8 cellular contexts compared by ENCODE assay signal in genomic region chr11:133934599-133935550, GRCh38. TPM values are rescaled to one million over a fixed set of nuclear protein-coding genes. Genes with fewer than 3 reads are reported as not detected.
A peak's percentile ranks its signal among the peaks of the same experiment; 100 is the strongest.
DNase-seq lines count a peak whose midpoint lies in the region; ATAC-seq and TF ChIP-seq lines count a peak whose summit lies in the region.

No MANE protein-coding gene starts in this region.

- no peak overlapping the region for H3K27ac ChIP-seq in colonic mucosa
- H3K27ac ChIP-seq in naive thymus-derived CD4-positive, alpha-beta T cell (ENCODE audit: low read depth, low read length) = no peak overlapping the region
- no peak overlapping the region for H3K27ac ChIP-seq in GM23338 (ENCODE audit: low read depth)

- DNase-seq in EH (ENCODE audit: low read depth) = peak; percentile 48
- DNase-seq in NCI-H2107 treated with DMSO at 0.1 percent for 48 hours (lab: John Stamatoyannopoulos, UW; ENCODE audit: unreplicated experiment) = peak; percentile 67
- peak; percentile 47 for DNase-seq in colonic mucosa
- DNase-seq in naive thymus-derived CD4-positive, alpha-beta T cell = no peak
- no peak for DNase-seq in GM23338 (ENCODE audit: low spot score)
- DNase-seq in NCI-H2171 (lab: John Stamatoyannopoulos, UW) = no peak
- no peak for DNase-seq in SIG-M5 treated with dmso at 0.1 percent for 504 hours (lab: John Stamatoyannopoulos, UW; ENCODE audit: unreplicated experiment)
- no peak for DNase-seq in T-cell

- no peaks in the 10 kb centered on the region for H3K27me3 Mint-ChIP-seq in naive thymus-derived CD4-positive, alpha-beta T cell
- H3K27me3 Mint-ChIP-seq in GM23338 (ENCODE audit: insufficient read depth, low read depth, poor library complexity) (no peaks in the 10 kb centered on the region), T-cell (no peaks in the 10 kb centered on the region)

- H2AFZ ChIP-seq in GM23338 = no peak overlapping the region

- no peak for ATAC-seq in naive thymus-derived CD4-positive, alpha-beta T cell
- ATAC-seq in GM23338 (no peak), T-cell (replicated peaks in 1 of 4) (no peak)

- POLR2A ChIA-PET in naive thymus-derived CD4-positive, alpha-beta T cell (lab: Charles Lee) = interaction anchor here (1.0 kb wide), 1 partner anchor 12 kb away, joined by 3 read pairs; no protein-coding TSS in a partner anchor
- POLR2A ChIA-PET in T-cell (lab: Charles Lee) = no interaction called here

- no peak overlapping the region for H3K4me3 ChIP-seq in colonic mucosa
- no peak overlapping the region for H3K4me3 ChIP-seq in naive thymus-derived CD4-positive, alpha-beta T cell (ENCODE audit: low read length)
- no peak overlapping the region for H3K4me3 ChIP-seq in GM23338

- H3K36me3 Mint-ChIP-seq in naive thymus-derived CD4-positive, alpha-beta T cell = peaks cover 0 to 27% (median 8%) of the 10 kb centered on the region in 5 donors
- H3K36me3 Mint-ChIP-seq in GM23338 (ENCODE audit: low read depth) = peaks cover 60% of the 10 kb centered on the region
- H3K36me3 Mint-ChIP-seq in T-cell = peaks cover 23% of the 10 kb centered on the region

- H3K9me2 ChIP-seq in GM23338 (ENCODE audit: insufficient read depth) = no peaks in the 10 kb centered on the region

- H3K27me3 ChIP-seq in colonic mucosa (no peaks in the 10 kb centered on the region), GM23338 (ENCODE audit: insufficient read depth) (no peaks in the 10 kb centered on the region)
- H3K27me3 ChIP-seq in naive thymus-derived CD4-positive, alpha-beta T cell (ENCODE audit: control insufficient read depth in 2 of 2, insufficient read depth in 2 of 2, low read length in 2 of 2) = no peaks in the 10 kb centered on the region

- intact Hi-C loops in colonic mucosa (cut with DNase I) = no loop called here
- intact Hi-C loops in naive thymus-derived CD4-positive, alpha-beta T cell (cut with micrococcal nuclease) = no loop called here

- no peaks in the 10 kb centered on the region for H3K36me3 ChIP-seq in colonic mucosa
- peaks cover 0 to 54% (median 0%) of the 10 kb centered on the region in 3 experiments for H3K36me3 ChIP-seq in naive thymus-derived CD4-positive, alpha-beta T cell (ENCODE audit: control insufficient read depth in 2 of 3, insufficient read depth in 3 of 3, low read length in 3 of 3)
- H3K36me3 ChIP-seq in GM23338 (ENCODE audit: insufficient read depth) = no peaks in the 10 kb centered on the region; the same call in 1 of the 2 replicates

- H4K20me1 ChIP-seq in GM23338 (replicated peaks; ENCODE audit: insufficient read depth) = no peaks in the 10 kb centered on the region; the same call in none of the 2 replicates

- peaks cover 0 to 23% (median 5%) of the 10 kb centered on the region in 7 donors for H3K4me1 Mint-ChIP-seq in naive thymus-derived CD4-positive, alpha-beta T cell
- H3K4me1 Mint-ChIP-seq in GM23338 = no peaks in the 10 kb centered on the region; the same call in 2 of the 3 replicates
- peaks cover 0 to 9% (median 4%) of the 10 kb centered on the region in 3 donors for H3K4me1 Mint-ChIP-seq in T-cell

- H3K9me3 ChIP-seq in colonic mucosa = no peaks in the 10 kb centered on the region
- no peaks in the 10 kb centered on the region for H3K9me3 ChIP-seq in naive thymus-derived CD4-positive, alpha-beta T cell (ENCODE audit: control insufficient read depth in 2 of 3, low read length in 3 of 3)

- H3F3A ChIP-seq in GM23338 (replicated peaks; ENCODE audit: low read depth) = no peaks in the 10 kb centered on the region

- H3K9ac ChIP-seq in colonic mucosa (ENCODE audit: low read depth in 2 of 2, low read length in 2 of 2) = no peak overlapping the region

- H3K9me3 Mint-ChIP-seq in naive thymus-derived CD4-positive, alpha-beta T cell = no peaks in the 10 kb centered on the region
- H3K9me3 Mint-ChIP-seq in GM23338 (no peaks in the 10 kb centered on the region), T-cell (no peaks in the 10 kb centered on the region)

- TF ChIP-seq CTCF in colonic mucosa (IDR thresholded peaks at IDR 0.05) (no peak), GM23338 (conservative IDR thresholded peaks at IDR 0.05; ENCODE audit: low read depth in 2 of 2) (no peak)

- H3K4me2 ChIP-seq in GM23338 = no peak overlapping the region

- H3K79me2 ChIP-seq in GM23338 (replicated peaks; ENCODE audit: insufficient read depth) = no peaks in the 10 kb centered on the region

- H3K27ac Mint-ChIP-seq in naive thymus-derived CD4-positive, alpha-beta T cell = peak overlapping the region in 6 of 9 donors; percentile 20 to 78 (median 70)
- H3K27ac Mint-ChIP-seq in GM23338 (no peak overlapping the region; the same call in 1 of the 2 replicates), T-cell (no peak overlapping the region)

- no peak overlapping the region for H3K4me3 Mint-ChIP-seq in naive thymus-derived CD4-positive, alpha-beta T cell
- H3K4me3 Mint-ChIP-seq in GM23338 = no peak overlapping the region
- no peak overlapping the region for H3K4me3 Mint-ChIP-seq in T-cell

- H3K4me1 ChIP-seq in colonic mucosa = no peaks in the 10 kb centered on the region
- H3K4me1 ChIP-seq in naive thymus-derived CD4-positive, alpha-beta T cell (ENCODE audit: control insufficient read depth in 2 of 2, insufficient read depth in 2 of 2, low read length in 2 of 2) = no peaks in the 10 kb centered on the region
- H3K4me1 ChIP-seq in GM23338 (ENCODE audit: insufficient read depth) = no peaks in the 10 kb centered on the region

- CTCF ChIA-PET in naive thymus-derived CD4-positive, alpha-beta T cell (lab: Charles Lee) = interaction anchor here (1.0 kb wide), 1 partner anchor 11 kb away, joined by 3 read pairs; no protein-coding TSS in a partner anchor
- CTCF ChIA-PET in T-cell (lab: Charles Lee) = interaction anchor here in 1 of 2 donors (0.5 to 0.6 kb wide), 2 partner anchors 152 to 318 kb away, joined by 3 to 5 read pairs; no protein-coding TSS in a partner anchor

TF ChIP-seq in GM23338, 12 proteins besides CTCF, POLR2A, EP300 and RAD21 (continues in another document):
- TF ChIP-seq NANOG (IDR thresholded peaks at IDR 0.05; ENCODE audit: borderline replicate concordance) (no peak), CREB1 (CRISPR knock-in tag; IDR thresholded peaks at IDR 0.05; ENCODE audit: low read depth) (no peak), EZH2 (IDR thresholded peaks at IDR 0.05; ENCODE audit: low read depth, unreplicated experiment) (no peak), REST (IDR thresholded peaks at IDR 0.05; ENCODE audit: unreplicated experiment) (no peak)

RNA-seq across cellular contexts. Expression of gene IGSF9B, which starts 21.9 kb away (rescaled TPM):
- total RNA-seq in colonic mucosa = 1 to 10 TPM; 5.0 to 6.0 TPM
- 100 to 1,000 TPM in 1 of 5 experiments, 10 to 100 TPM in 4; 17.6 to 155 (median 24.1) TPM for total RNA-seq in naive thymus-derived CD4-positive, alpha-beta T cell
- polyA plus RNA-seq in naive thymus-derived CD4-positive, alpha-beta T cell = 1 to 10 TPM; 1.2 to 2.3 TPM
- total RNA-seq in GM23338 (2014; rRNA removed; shearing (Covaris generic)) = 41.2 and 51.2 TPM in 2 replicates
- polyA plus RNA-seq in GM23338 (2016; fragmentation: Nextera tagmentation; extraction: Ambion mirVana) = 8.7 TPM in 2 replicates
- 100 to 1,000 TPM in 1 of 5 donors, 10 to 100 TPM in 4; 23.5 to 101 (median 63.1) TPM for total RNA-seq in T-cell

Comparison
In these comparisons a context has a peak if more than half of its experiments do, and no peak if none do; other contexts are left out.
1. DNase-seq: peak in EH (single experiment), NCI-H2107 treated with DMSO at 0.1 percent for 48 hours (single experiment) and colonic mucosa (single experiment); none in naive thymus-derived CD4-positive, alpha-beta T cell (0 of 9), GM23338 (single experiment), NCI-H2171 (single experiment), SIG-M5 treated with dmso at 0.1 percent for 504 hours (single experiment) and T-cell (0 of 34).
2. H3K27ac Mint-ChIP-seq: peak in naive thymus-derived CD4-positive, alpha-beta T cell (6 of 9); none in GM23338 (single experiment) and T-cell (0 of 2).